Comparison of ENCODE assay signal across 8 cellular contexts in the genomic region with DNA sequence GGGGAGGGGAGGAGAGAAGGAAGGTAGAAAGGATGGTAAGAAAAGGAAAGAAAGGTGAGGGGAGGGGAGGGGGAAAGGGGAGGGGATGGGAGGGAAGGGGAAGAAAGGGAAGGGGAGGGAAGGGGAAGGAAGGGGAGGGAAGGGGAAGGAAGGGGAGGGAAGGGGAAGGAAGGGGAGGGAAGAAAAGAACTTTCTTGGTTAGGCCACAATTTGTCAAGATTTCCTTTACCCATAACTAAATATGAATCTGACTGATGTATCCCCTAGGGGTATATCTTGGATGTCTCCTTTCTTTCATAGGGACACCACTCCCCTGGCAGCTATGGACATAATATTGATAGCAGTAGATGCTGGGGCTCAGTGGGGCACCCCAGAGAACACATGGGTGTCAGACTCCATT. TPM values are rescaled to one million over a fixed set of nuclear protein-coding genes. Genes with fewer than 3 reads are reported as not detected.
"Had no signal": no experiment of that assay in that cellular context is flagged by ENCODE, and none has a peak within 500 bp of the region (broad histone marks: within the 10 kb centered on the region; RNA-seq: fewer than 3 reads in every experiment).

No MANE protein-coding gene starts in this region.

- H3K4me3 Mint-ChIP-seq: H9, IgD-negative memory B cell had no signal

- DNase-seq: GM23248, GOT3, H9, HCEC 1CT, KG1 had no signal

- FAIRE-seq: HTR-8/SVneo had no signal

- H3K27ac ChIP-seq: GM23248 had no signal

- H3K4me3 ChIP-seq: GM23248 had no signal

- H3K9ac ChIP-seq: GM23248 had no signal

- H3K27ac Mint-ChIP-seq: IgD-negative memory B cell had no signal

RNA-seq across cellular contexts. Expression of gene PRELP, which starts 54.4 kb away (rescaled TPM):
- total RNA-seq: H4 had no signal
- polyA plus RNA-seq: IgD-negative memory B cell had no signal
